ENCODE assay signal across 8 cellular contexts in the genomic region with DNA sequence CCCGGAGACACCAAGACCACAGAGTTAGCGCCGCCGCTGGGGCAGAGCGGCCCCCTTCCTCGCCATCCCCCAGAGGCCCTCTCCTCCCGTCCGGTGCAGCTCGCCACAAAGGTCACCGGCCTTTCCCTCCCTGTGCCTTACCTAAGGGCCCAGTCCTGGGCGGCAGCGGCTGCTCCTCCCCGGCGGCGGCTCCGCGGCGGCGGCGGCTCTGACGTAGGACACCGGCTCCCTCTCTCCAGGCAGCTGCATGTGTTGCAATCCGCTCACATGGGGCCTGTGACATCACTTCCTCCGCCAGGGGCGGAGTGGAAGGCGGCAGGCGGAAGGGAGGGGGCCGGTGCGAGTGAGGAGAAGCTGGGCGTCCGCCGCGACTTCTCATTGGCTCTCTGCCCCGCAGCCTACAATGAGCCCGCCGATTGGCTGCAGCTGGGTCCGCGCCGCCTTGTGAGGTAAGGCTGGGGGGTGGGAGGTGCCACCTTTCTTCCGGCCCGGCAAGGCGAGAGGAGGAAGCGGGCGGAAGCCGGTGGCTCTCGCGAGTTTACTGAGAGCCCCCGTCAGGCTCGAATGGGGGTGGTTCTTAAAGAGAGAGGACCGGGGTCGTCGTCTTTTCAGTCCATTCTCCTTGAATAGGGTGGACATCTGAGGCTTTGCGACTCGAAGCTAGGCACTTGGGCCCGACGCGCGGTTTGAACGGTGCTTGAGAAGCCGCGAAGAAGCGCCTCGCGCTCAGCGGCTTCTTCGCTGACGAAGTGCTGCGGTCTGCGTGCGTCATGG. TPM values are rescaled to one million over a fixed set of nuclear protein-coding genes. Genes with fewer than 3 reads are reported as not detected.
DNase-seq lines count a peak whose midpoint lies in the region; ATAC-seq and TF ChIP-seq lines count a peak whose summit lies in the region.

A gene (minus strand): TSS at position 281 of the 774 bp plus-strand sequence. CDS start 318 bp downstream, outside the sequence.

- H3K36me3 Mint-ChIP-seq in WTC11: peaks cover 20% of the 10 kb centered on the region

- H3K27me3 Mint-ChIP-seq in WTC11 (ENCODE audit: low read depth): no peaks in the 10 kb centered on the region

- H3K4me3 ChIP-seq in AG04450 (ENCODE audit: low read depth, low read length) (peak within 1 kb of the TSS; percentile 94), cardiac fibroblast (replicated peaks in 1 of 2; ENCODE audit: low read depth in 2 of 2, low read length in 2 of 2) (peak within 1 kb of the TSS; percentile 99), smooth muscle cell (peak within 1 kb of the TSS; percentile 90)

- H3K27me3 ChIP-seq in AG04450 (ENCODE audit: control insufficient read depth, insufficient read depth, low read length) (no peaks in the 10 kb centered on the region), smooth muscle cell (ENCODE audit: low read depth) (no peaks in the 10 kb centered on the region)

- no peak for TF ChIP-seq CTCF in AG04450 (IDR thresholded peaks at IDR 0.05; ENCODE audit: low read depth, low read length)
- TF ChIP-seq CTCF in WTC11 (IDR thresholded peaks at IDR 0.05): no peak
- TF ChIP-seq CTCF in cardiac fibroblast (IDR thresholded peaks at IDR 0.05; ENCODE audit: low read depth, low read length): no peak
- no peak for TF ChIP-seq CTCF in smooth muscle cell (IDR thresholded peaks at IDR 0.05; ENCODE audit: borderline replicate concordance, insufficient read depth, poor library complexity, severe bottlenecking)

- peaks cover 5% of the 10 kb centered on the region for H3F3A ChIP-seq in smooth muscle cell (ENCODE audit: low read depth)

- POLR2A ChIA-PET in AG04450 (lab: Yijun Ruan, JAX) (interaction anchor here (0.5 to 1.8 kb wide), 21 partner anchors 8 to 750 kb away, joined by 3 to 22 read pairs (median 6); a partner anchor contains a TSS), WTC11 (lab: Charles Lee) (interaction anchor here (0.5 to 2.2 kb wide), 25 partner anchors 8 to 751 kb away, joined by 3 to 28 read pairs (median 3); a partner anchor contains a TSS)

- H3K9me3 ChIP-seq in AG04450 (ENCODE audit: control insufficient read depth, insufficient read depth, low read length) (peaks cover 6% of the 10 kb centered on the region; the same call in 1 of the 2 replicates), smooth muscle cell (replicated peaks; ENCODE audit: low read depth) (no peaks in the 10 kb centered on the region)

- peak within 1 kb of the TSS; percentile 91 for H3K4me2 ChIP-seq in smooth muscle cell

- H3K4me1 Mint-ChIP-seq in WTC11: peaks cover 38% of the 10 kb centered on the region

- H4K20me1 ChIP-seq in smooth muscle cell (ENCODE audit: low read depth): peaks cover 48% of the 10 kb centered on the region

- H3K27ac Mint-ChIP-seq in WTC11: peak within 1 kb of the TSS; percentile 99

- 1% methylated on average over 68 of the region's 70 CpGs for WGBS in smooth muscle cell (ENCODE audit: low lambda C conversion rate)

- peak within 1 kb of the TSS; percentile 100 for H3K4me3 Mint-ChIP-seq in WTC11

- ATAC-seq in GM18909 (IDR thresholded peaks at IDR 0.05; ENCODE audit: poor library complexity, unreplicated experiment): peak; percentile 94
- ATAC-seq in HG03175 (IDR thresholded peaks at IDR 0.05; ENCODE audit: unreplicated experiment): peak; percentile 91
- ATAC-seq in WTC11: peak; percentile 95

- H3K36me3 ChIP-seq in smooth muscle cell (ENCODE audit: low read depth): no peaks in the 10 kb centered on the region

- H3K27ac ChIP-seq in AG04450 (ENCODE audit: low read depth, low read length) (peak within 1 kb of the TSS; percentile 100), smooth muscle cell (ENCODE audit: low read depth) (peak within 1 kb of the TSS; percentile 98)

- H3K9ac ChIP-seq in smooth muscle cell (ENCODE audit: low read depth): peak within 1 kb of the TSS; percentile 99

- DNase-seq in AG04450 (ENCODE audit: low read depth, low spot score): peak; percentile 99
- peak; percentile 100 for DNase-seq in NCI-H226
- peak; percentile 100 for DNase-seq in WTC11 (ENCODE audit: low spot score)
- peak; percentile 100 for DNase-seq in cardiac fibroblast (ENCODE audit: low read depth in 2 of 2)
- DNase-seq in iPS-NIHi11 (ENCODE audit: low spot score): peak; percentile 98
- peak; percentile 97 for DNase-seq in smooth muscle cell (lab: John Stamatoyannopoulos, UW; ENCODE audit: unreplicated experiment)

- H3K79me2 ChIP-seq in smooth muscle cell (ENCODE audit: low read depth): peaks cover 93% of the 10 kb centered on the region

- CTCF ChIA-PET in AG04450 (lab: Charles Lee) (interaction anchor here (0.8 to 1.6 kb wide), 3 partner anchors 40 to 94 kb away, joined by 3 to 5 read pairs (median 3); no protein-coding TSS in a partner anchor), WTC11 (lab: Charles Lee) (interaction anchor here (0.6 to 1.6 kb wide), 12 partner anchors 10 to 191 kb away, joined by 3 to 10 read pairs (median 4); a partner anchor contains a TSS)

- peaks cover 28% of the 10 kb centered on the region for H3K4me1 ChIP-seq in smooth muscle cell (ENCODE audit: low read depth)

- H3K9me3 Mint-ChIP-seq in WTC11: no peaks in the 10 kb centered on the region

- H2AFZ ChIP-seq in smooth muscle cell (ENCODE audit: low read depth): no peak within 1 kb of the TSS

TF ChIP-seq in WTC11, 78 proteins besides CTCF, POLR2A, EP300 and RAD21 (continues in another document):
- TF ChIP-seq TEAD4 (CRISPR knock-in tag; IDR thresholded peaks at IDR 0.05) (peak; percentile 52; the same call in 1 of the 2 replicates), NR2C2 (CRISPR knock-in tag; IDR thresholded peaks at IDR 0.05) (0 out of 2 replicates have a peak, but pooled peaks have one; percentile 27), RORB (CRISPR knock-in tag; IDR thresholded peaks at IDR 0.05) (no peak), MXD4 (CRISPR knock-in tag; IDR thresholded peaks at IDR 0.05; ENCODE audit: borderline replicate concordance) (no peak), ZNF219 (CRISPR knock-in tag; IDR thresholded peaks at IDR 0.05; ENCODE audit: borderline replicate concordance) (0 out of 2 replicates have a peak, but pooled peaks have one; percentile 52), ZNF416 (CRISPR knock-in tag; IDR thresholded peaks at IDR 0.05) (0 out of 2 replicates have a peak, but pooled peaks have one; percentile 34), ZNF396 (CRISPR knock-in tag; IDR thresholded peaks at IDR 0.05; ENCODE audit: borderline replicate concordance) (no peak)
- TF ChIP-seq, protein P1, sequence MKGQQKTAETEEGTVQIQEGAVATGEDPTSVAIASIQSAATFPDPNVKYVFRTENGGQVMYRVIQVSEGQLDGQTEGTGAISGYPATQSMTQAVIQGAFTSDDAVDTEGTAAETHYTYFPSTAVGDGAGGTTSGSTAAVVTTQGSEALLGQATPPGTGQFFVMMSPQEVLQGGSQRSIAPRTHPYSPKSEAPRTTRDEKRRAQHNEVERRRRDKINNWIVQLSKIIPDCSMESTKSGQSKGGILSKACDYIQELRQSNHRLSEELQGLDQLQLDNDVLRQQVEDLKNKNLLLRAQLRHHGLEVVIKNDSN (CRISPR knock-in tag; IDR thresholded peaks at IDR 0.05): peak; percentile 89
- TF ChIP-seq, protein P2, sequence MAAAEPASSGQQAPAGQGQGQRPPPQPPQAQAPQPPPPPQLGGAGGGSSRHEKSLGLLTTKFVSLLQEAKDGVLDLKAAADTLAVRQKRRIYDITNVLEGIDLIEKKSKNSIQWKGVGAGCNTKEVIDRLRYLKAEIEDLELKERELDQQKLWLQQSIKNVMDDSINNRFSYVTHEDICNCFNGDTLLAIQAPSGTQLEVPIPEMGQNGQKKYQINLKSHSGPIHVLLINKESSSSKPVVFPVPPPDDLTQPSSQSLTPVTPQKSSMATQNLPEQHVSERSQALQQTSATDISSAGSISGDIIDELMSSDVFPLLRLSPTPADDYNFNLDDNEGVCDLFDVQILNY (CRISPR knock-in tag; IDR thresholded peaks at IDR 0.05): peak; percentile 26
- TF ChIP-seq, protein P3, sequence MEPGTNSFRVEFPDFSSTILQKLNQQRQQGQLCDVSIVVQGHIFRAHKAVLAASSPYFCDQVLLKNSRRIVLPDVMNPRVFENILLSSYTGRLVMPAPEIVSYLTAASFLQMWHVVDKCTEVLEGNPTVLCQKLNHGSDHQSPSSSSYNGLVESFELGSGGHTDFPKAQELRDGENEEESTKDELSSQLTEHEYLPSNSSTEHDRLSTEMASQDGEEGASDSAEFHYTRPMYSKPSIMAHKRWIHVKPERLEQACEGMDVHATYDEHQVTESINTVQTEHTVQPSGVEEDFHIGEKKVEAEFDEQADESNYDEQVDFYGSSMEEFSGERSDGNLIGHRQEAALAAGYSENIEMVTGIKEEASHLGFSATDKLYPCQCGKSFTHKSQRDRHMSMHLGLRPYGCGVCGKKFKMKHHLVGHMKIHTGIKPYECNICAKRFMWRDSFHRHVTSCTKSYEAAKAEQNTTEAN (CRISPR knock-in tag; IDR thresholded peaks at IDR 0.05): no peak
- TF ChIP-seq, protein P4, sequence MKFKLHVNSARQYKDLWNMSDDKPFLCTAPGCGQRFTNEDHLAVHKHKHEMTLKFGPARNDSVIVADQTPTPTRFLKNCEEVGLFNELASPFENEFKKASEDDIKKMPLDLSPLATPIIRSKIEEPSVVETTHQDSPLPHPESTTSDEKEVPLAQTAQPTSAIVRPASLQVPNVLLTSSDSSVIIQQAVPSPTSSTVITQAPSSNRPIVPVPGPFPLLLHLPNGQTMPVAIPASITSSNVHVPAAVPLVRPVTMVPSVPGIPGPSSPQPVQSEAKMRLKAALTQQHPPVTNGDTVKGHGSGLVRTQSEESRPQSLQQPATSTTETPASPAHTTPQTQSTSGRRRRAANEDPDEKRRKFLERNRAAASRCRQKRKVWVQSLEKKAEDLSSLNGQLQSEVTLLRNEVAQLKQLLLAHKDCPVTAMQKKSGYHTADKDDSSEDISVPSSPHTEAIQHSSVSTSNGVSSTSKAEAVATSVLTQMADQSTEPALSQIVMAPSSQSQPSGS (CRISPR knock-in tag; IDR thresholded peaks at IDR 0.05; ENCODE audit: borderline replicate concordance, low read depth): no peak
- TF ChIP-seq, protein P5, sequence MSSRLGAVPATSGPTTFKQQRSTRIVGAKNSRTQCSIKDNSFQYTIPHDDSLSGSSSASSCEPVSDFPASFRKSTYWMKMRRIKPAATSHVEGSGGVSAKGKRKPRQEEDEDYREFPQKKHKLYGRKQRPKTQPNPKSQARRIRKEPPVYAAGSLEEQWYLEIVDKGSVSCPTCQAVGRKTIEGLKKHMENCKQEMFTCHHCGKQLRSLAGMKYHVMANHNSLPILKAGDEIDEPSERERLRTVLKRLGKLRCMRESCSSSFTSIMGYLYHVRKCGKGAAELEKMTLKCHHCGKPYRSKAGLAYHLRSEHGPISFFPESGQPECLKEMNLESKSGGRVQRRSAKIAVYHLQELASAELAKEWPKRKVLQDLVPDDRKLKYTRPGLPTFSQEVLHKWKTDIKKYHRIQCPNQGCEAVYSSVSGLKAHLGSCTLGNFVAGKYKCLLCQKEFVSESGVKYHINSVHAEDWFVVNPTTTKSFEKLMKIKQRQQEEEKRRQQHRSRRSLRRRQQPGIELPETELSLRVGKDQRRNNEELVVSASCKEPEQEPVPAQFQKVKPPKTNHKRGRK (CRISPR knock-in tag; IDR thresholded peaks at IDR 0.05; ENCODE audit: borderline replicate concordance): no peak

RNA-seq across cellular contexts. Expression of the gene that starts here (rescaled TPM):
- 85.3 and 107 TPM in 2 replicates for polyA plus RNA-seq in AG04450 (2011; rRNA removed)
- 55.5 and 80.5 TPM in 2 replicates for polyA minus RNA-seq in AG04450 (2011; rRNA and poly(A)+ RNA removed)
- 110 to 137 TPM (median 115 TPM) in 3 replicates for total RNA-seq in WTC11 (2021)
- total RNA-seq in smooth muscle cell: 98.0 and 100 TPM in 2 replicates
- polyA plus RNA-seq in smooth muscle cell: 44.0 and 48.7 TPM in 2 replicates

Comparison
In these comparisons a context has a peak if more than half of its experiments do, and no peak if none do; other contexts are left out.
1. Peak in every context shown above with its lines: DNase-seq, ATAC-seq, H3K4me3 ChIP-seq and H3K27ac ChIP-seq.